In the genomic region with DNA sequence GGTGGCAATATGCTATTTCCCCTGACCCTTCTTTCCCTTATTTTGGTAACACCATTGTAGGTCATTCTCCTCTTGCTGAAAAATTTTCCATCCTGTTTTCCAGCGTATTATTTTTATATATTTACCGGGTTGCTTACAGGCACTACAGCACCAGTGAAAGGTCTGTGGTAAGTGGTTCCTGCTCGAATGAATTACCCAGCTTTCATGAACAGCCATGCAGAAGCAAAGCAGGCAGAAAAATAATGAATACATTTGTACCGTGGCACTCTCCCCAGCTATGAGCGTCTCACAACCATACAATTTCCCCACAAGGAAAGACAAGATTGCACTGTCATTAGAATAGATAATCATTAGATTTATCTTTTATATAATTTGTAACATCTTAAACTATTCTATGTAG, we compare ENCODE assay signal across 26 cellular contexts.
"Had no signal": no experiment of that assay in that cellular context is flagged by ENCODE, and none has a peak within 500 bp of the region (broad histone marks: within the 10 kb centered on the region; RNA-seq: fewer than 3 reads in every experiment).

No MANE protein-coding gene starts in this region.

- H3K27ac Mint-ChIP-seq: activated CD4-positive, alpha-beta memory T cell treated with anti-CD3 and anti-CD28 coated beads, Interleukin-2, amount 10 ng/mL, durations not matched to agents 7 days and 5 days; activated CD4-positive, alpha-beta T cell treated with anti-CD3 and anti-CD28 coated beads, Interleukin-2, amount 10 ng/mL, durations not matched to agents 24 days and 14 days; activated naive CD4-positive, alpha-beta T cell treated with anti-CD3 and anti-CD28 coated beads, Interleukin-2, amount 10 ng/mL, durations not matched to agents 7 days and 5 days; activated naive CD8-positive, alpha-beta T cell treated with anti-CD3 and anti-CD28 coated beads, Interleukin-2, amount 10 ng/mL, durations not matched to agents 7 days and 5 days; activated T-cell treated with anti-CD3 and anti-CD28 coated beads, Interleukin-2, amount 50 U/mL, for 24 hours; natural killer cell treated with Interleukin-12 subunit alpha and Interleukin-12 subunit beta and Interleukin-15 and Interleukin-18, amount 100 ng/mL, for 72 hours; progenitor cell of endocrine pancreas had no signal

- H3K27me3 Mint-ChIP-seq: activated CD4-positive, alpha-beta memory T cell treated with anti-CD3 and anti-CD28 coated beads, Interleukin-2, amount 10 ng/mL, durations not matched to agents 7 days and 5 days; activated CD4-positive, alpha-beta T cell treated with anti-CD3 and anti-CD28 coated beads, Interleukin-2, amount 10 ng/mL, durations not matched to agents 24 days and 14 days; activated naive CD4-positive, alpha-beta T cell treated with anti-CD3 and anti-CD28 coated beads, Interleukin-2, amount 10 ng/mL, durations not matched to agents 7 days and 5 days; activated naive CD8-positive, alpha-beta T cell treated with anti-CD3 and anti-CD28 coated beads, Interleukin-2, amount 10 ng/mL, durations not matched to agents 7 days and 5 days; activated T-cell treated with anti-CD3 and anti-CD28 coated beads, Interleukin-2, amount 50 U/mL, for 24 hours; natural killer cell treated with Interleukin-12 subunit alpha and Interleukin-12 subunit beta and Interleukin-15 and Interleukin-18, amount 100 ng/mL, for 72 hours; progenitor cell of endocrine pancreas had no signal

- H3K9me3 ChIP-seq: ascending aorta, breast epithelium, esophagus muscularis mucosa, left ventricle myocardium inferior, mucosa of descending colon, neutrophil, ovary, testis, transverse colon had no signal

- H3K4me1 Mint-ChIP-seq: activated CD4-positive, alpha-beta memory T cell treated with anti-CD3 and anti-CD28 coated beads, Interleukin-2, amount 10 ng/mL, durations not matched to agents 7 days and 5 days; activated CD4-positive, alpha-beta T cell treated with anti-CD3 and anti-CD28 coated beads, Interleukin-2, amount 10 ng/mL, durations not matched to agents 24 days and 14 days; activated naive CD4-positive, alpha-beta T cell treated with anti-CD3 and anti-CD28 coated beads, Interleukin-2, amount 10 ng/mL, durations not matched to agents 7 days and 5 days; activated naive CD8-positive, alpha-beta T cell treated with anti-CD3 and anti-CD28 coated beads, Interleukin-2, amount 10 ng/mL, durations not matched to agents 7 days and 5 days had no signal

- H3K36me3 Mint-ChIP-seq: activated naive CD4-positive, alpha-beta T cell treated with anti-CD3 and anti-CD28 coated beads, Interleukin-2, amount 10 ng/mL, durations not matched to agents 7 days and 5 days; activated naive CD8-positive, alpha-beta T cell treated with anti-CD3 and anti-CD28 coated beads, Interleukin-2, amount 10 ng/mL, durations not matched to agents 7 days and 5 days; natural killer cell treated with Interleukin-12 subunit alpha and Interleukin-12 subunit beta and Interleukin-15 and Interleukin-18, amount 100 ng/mL, for 72 hours had no signal

- H3K4me3 ChIP-seq: ascending aorta, breast epithelium, esophagus muscularis mucosa, left ventricle myocardium inferior, mucosa of descending colon, ovary, skin epidermis, testis, transverse colon had no signal

- DNase-seq: activated CD4-positive, alpha-beta memory T cell treated with anti-CD3 and anti-CD28 coated beads, Interleukin-2, amount 10 ng/mL, durations not matched to agents 7 days and 5 days; activated CD4-positive, alpha-beta T cell treated with anti-CD3 and anti-CD28 coated beads, Interleukin-2, amount 10 ng/mL, durations not matched to agents 24 days and 14 days; activated CD8-positive, alpha-beta memory T cell treated with anti-CD3 and anti-CD28 coated beads, Interleukin-2, amount 50 U/mL, for 48 hours; activated gamma-delta T cell; activated naive CD4-positive, alpha-beta T cell treated with anti-CD3 and anti-CD28 coated beads, Interleukin-2, amount 10 ng/mL, durations not matched to agents 7 days and 5 days; activated naive CD8-positive, alpha-beta T cell treated with anti-CD3 and anti-CD28 coated beads, Interleukin-2, amount 10 ng/mL, durations not matched to agents 7 days and 5 days; activated T-cell treated with anti-CD3 and anti-CD28 coated beads, Interleukin-2, amount 50 U/mL, for 24 hours; central memory CD4-positive, alpha-beta T cell; islet precursor cell; left ventricle myocardium inferior; mucosa of descending colon; ovary; stimulated activated CD4-positive, alpha-beta T cell treated with anti-CD3 and anti-CD28 coated beads, Interleukin-12 subunit alpha, Interleukin-12 subunit beta, amount 100 ng/mL, for 4 hours; stimulated activated CD4-positive, alpha-beta T cell treated with anti-CD3 and anti-CD28 coated beads, Interleukin-4, amount 100 ng/mL, for 1 hour; stimulated activated naive CD8-positive, alpha-beta T cell treated with anti-CD3 and anti-CD28 coated beads, Interleukin-15, Interleukin-2, amounts not matched to agents 100 U/mL and 50 U/mL, for 24 hours; T-helper 9 cell; testis; transverse colon; WERI-Rb-1 had no signal

- H3K9me3 Mint-ChIP-seq: activated CD4-positive, alpha-beta memory T cell treated with anti-CD3 and anti-CD28 coated beads, Interleukin-2, amount 10 ng/mL, durations not matched to agents 7 days and 5 days; activated CD4-positive, alpha-beta T cell treated with anti-CD3 and anti-CD28 coated beads, Interleukin-2, amount 10 ng/mL, durations not matched to agents 24 days and 14 days; activated naive CD4-positive, alpha-beta T cell treated with anti-CD3 and anti-CD28 coated beads, Interleukin-2, amount 10 ng/mL, durations not matched to agents 7 days and 5 days; activated naive CD8-positive, alpha-beta T cell treated with anti-CD3 and anti-CD28 coated beads, Interleukin-2, amount 10 ng/mL, durations not matched to agents 7 days and 5 days; activated T-cell treated with anti-CD3 and anti-CD28 coated beads, Interleukin-2, amount 50 U/mL, for 24 hours; natural killer cell treated with Interleukin-12 subunit alpha and Interleukin-12 subunit beta and Interleukin-15 and Interleukin-18, amount 100 ng/mL, for 72 hours had no signal

- H3K27me3 ChIP-seq: ascending aorta, breast epithelium, esophagus muscularis mucosa, neutrophil, ovary, testis, transverse colon had no signal

- H3K4me3 Mint-ChIP-seq: activated CD4-positive, alpha-beta memory T cell treated with anti-CD3 and anti-CD28 coated beads, Interleukin-2, amount 10 ng/mL, durations not matched to agents 7 days and 5 days; activated CD4-positive, alpha-beta T cell treated with anti-CD3 and anti-CD28 coated beads, Interleukin-2, amount 10 ng/mL, durations not matched to agents 24 days and 14 days; activated naive CD4-positive, alpha-beta T cell treated with anti-CD3 and anti-CD28 coated beads, Interleukin-2, amount 10 ng/mL, durations not matched to agents 7 days and 5 days; activated naive CD8-positive, alpha-beta T cell treated with anti-CD3 and anti-CD28 coated beads, Interleukin-2, amount 10 ng/mL, durations not matched to agents 7 days and 5 days; activated T-cell treated with anti-CD3 and anti-CD28 coated beads, Interleukin-2, amount 50 U/mL, for 24 hours; natural killer cell treated with Interleukin-12 subunit alpha and Interleukin-12 subunit beta and Interleukin-15 and Interleukin-18, amount 100 ng/mL, for 72 hours had no signal

- H3K36me3 ChIP-seq: ascending aorta, breast epithelium, esophagus muscularis mucosa, left ventricle myocardium inferior, neutrophil, ovary, transverse colon, WERI-Rb-1 had no signal

- H3K27ac ChIP-seq: ascending aorta, breast epithelium, esophagus muscularis mucosa, left ventricle myocardium inferior, neutrophil, ovary, skin epidermis, testis, transverse colon, WERI-Rb-1 had no signal

- H3K4me1 ChIP-seq: ascending aorta, breast epithelium, testis, transverse colon had no signal
